ENCODE assay signal across 2 cellular contexts in genomic region chr6:87164004-87164403, GRCh38.
TF ChIP-seq lines count a peak whose summit lies in the region.

No MANE protein-coding gene starts in this region.

TF ChIP-seq in SK-N-SH treated with all-trans-retinoic acid at 6 μM for 48 hours, 23 proteins besides CTCF, POLR2A, EP300 and RAD21 (continued from another document):
- TF ChIP-seq PATZ1 (CRISPR knock-in tag; IDR thresholded peaks at IDR 0.05; ENCODE audit: borderline replicate concordance) (no peak), ESRRG (CRISPR knock-in tag; IDR thresholded peaks at IDR 0.05) (no peak), TOX (CRISPR knock-in tag; IDR thresholded peaks at IDR 0.05; ENCODE audit: borderline replicate concordance) (no peak), TSHZ2 (CRISPR knock-in tag; IDR thresholded peaks at IDR 0.05) (no peak), ZNF70 (CRISPR knock-in tag; IDR thresholded peaks at IDR 0.05) (no peak)

TF ChIP-seq in SK-N-SH, 30 proteins besides CTCF, POLR2A, EP300 and RAD21 (continued from another document):
- no peak for TF ChIP-seq USF1 (IDR thresholded peaks at IDR 0.05; ENCODE audit: borderline replicate concordance, low read depth)
- TF ChIP-seq POLR2AphosphoS5 (IDR thresholded peaks at IDR 0.05; ENCODE audit: low read depth, low read length), result no peak
- TF ChIP-seq SIN3A (IDR thresholded peaks at IDR 0.05; ENCODE audit: borderline replicate concordance, low read depth, low read length), result no peak
- no peak for TF ChIP-seq EZH2phosphoT487 (IDR thresholded peaks at IDR 0.05; ENCODE audit: borderline replicate concordance, low read depth)
- TF ChIP-seq REST (IDR thresholded peaks at IDR 0.05; ENCODE audit: low read depth, low read length), result no peak
- no peak for TF ChIP-seq YY1 (IDR thresholded peaks at IDR 0.05; ENCODE audit: low read depth)
- TF ChIP-seq CHD2 (IDR thresholded peaks at IDR 0.05; ENCODE audit: low read length, partially characterized antibody), result no peak
- TF ChIP-seq GATA2 (CRISPR knock-in tag; IDR thresholded peaks at IDR 0.05), result no peak
- TF ChIP-seq MEF2A (IDR thresholded peaks at IDR 0.05; ENCODE audit: borderline replicate concordance, low read depth), result no peak
- TF ChIP-seq NRF1 (IDR thresholded peaks at IDR 0.05; ENCODE audit: low read depth, low read length), result no peak
- no peak for TF ChIP-seq NFIC (IDR thresholded peaks at IDR 0.05; ENCODE audit: borderline replicate concordance)
- TF ChIP-seq RCOR1 (IDR thresholded peaks at IDR 0.05; ENCODE audit: low read length), result no peak
- TF ChIP-seq FOSL2 (IDR thresholded peaks at IDR 0.05; ENCODE audit: borderline replicate concordance, low read depth), result no peak
- TF ChIP-seq MAX (IDR thresholded peaks at IDR 0.05; ENCODE audit: low read depth), result no peak
- no peak for TF ChIP-seq GABPA (IDR thresholded peaks at IDR 0.05; ENCODE audit: low read depth)
